Comparison of ENCODE assay signal across 23 cellular contexts in genomic region chr3:150274372-150274771, GRCh38.
"Had no signal": no experiment of that assay in that cellular context is flagged by ENCODE, and none has a peak within 500 bp of the region (broad histone marks: within the 10 kb centered on the region; RNA-seq: fewer than 3 reads in every experiment).

No MANE protein-coding gene starts in this region.

- H3K9me3 Mint-ChIP-seq: activated CD4-positive, alpha-beta T cell treated with anti-CD3 and anti-CD28 coated beads, Interleukin-2, amount 10 ng/mL, durations not matched to agents 24 days and 14 days; activated CD8-positive, alpha-beta T cell treated with anti-CD3 and anti-CD28 coated beads for 36 hours; activated naive CD4-positive, alpha-beta T cell treated with anti-CD3 and anti-CD28 coated beads for 36 hours; activated T-cell treated with anti-CD3 and anti-CD28 coated beads, Interleukin-2, amount 50 U/mL, for 24 hours; brain; T-helper 1 cell treated with Interleukin-12 subunit alpha and Interleukin-12 subunit beta and Interleukin-4 antibody, amounts not matched to agents 30 μg/mL and 1 μg/mL, for 36 hours; T-helper 2 cell treated with Interferon-gamma antibody and Interleukin-4, amounts not matched to agents 5 μg/mL and 100 μg/mL, for 36 hours had no signal

- H3K4me1 Mint-ChIP-seq: activated CD4-positive, alpha-beta T cell treated with anti-CD3 and anti-CD28 coated beads, Interleukin-2, amount 10 ng/mL, durations not matched to agents 24 days and 14 days had no signal

- H3K4me3 Mint-ChIP-seq: activated CD4-positive, alpha-beta T cell treated with anti-CD3 and anti-CD28 coated beads, Interleukin-2, amount 10 ng/mL, durations not matched to agents 24 days and 14 days; activated CD8-positive, alpha-beta T cell treated with anti-CD3 and anti-CD28 coated beads for 36 hours; activated naive CD4-positive, alpha-beta T cell treated with anti-CD3 and anti-CD28 coated beads for 36 hours; activated T-cell treated with anti-CD3 and anti-CD28 coated beads, Interleukin-2, amount 50 U/mL, for 24 hours; brain; T-helper 1 cell treated with Interleukin-12 subunit alpha and Interleukin-12 subunit beta and Interleukin-4 antibody, amounts not matched to agents 30 μg/mL and 1 μg/mL, for 36 hours; T-helper 2 cell treated with Interferon-gamma antibody and Interleukin-4, amounts not matched to agents 5 μg/mL and 100 μg/mL, for 36 hours had no signal

- FAIRE-seq: TTC549 had no signal

- H3K4me1 ChIP-seq: adrenal gland had no signal

- DNase-seq: activated CD4-positive, alpha-beta T cell treated with anti-CD3 and anti-CD28 coated beads, Interleukin-2, amount 10 ng/mL, durations not matched to agents 24 days and 14 days; activated CD4-positive, alpha-beta T cell treated with anti-CD3 and anti-CD28 coated beads, Interleukin-2, amount 50 U/mL, for 4 hours; activated CD8-positive, alpha-beta T cell treated with anti-CD3 and anti-CD28 coated beads for 36 hours; activated gamma-delta T cell treated with Interleukin-2 at 50 U/mL for 16 hours; activated naive CD4-positive, alpha-beta T cell treated with anti-CD3 and anti-CD28 coated beads for 36 hours; activated T-cell treated with anti-CD3 and anti-CD28 coated beads, Interleukin-2, amount 50 U/mL, for 24 hours; adrenal gland; anterior cingulate cortex; NCI-H1436 treated with DMSO at 0.1 percent for 48 hours; NCI-H1694 treated with DMSO at 0.1 percent for 48 hours; NCI-H2029; NCI-H345; NCI-H524 treated with DMSO at 0.1 percent for 48 hours; SHP77 treated with DMSO at 0.1 percent for 48 hours had no signal

- H3K4me2 ChIP-seq: KMS-11 had no signal

- H3K36me3 Mint-ChIP-seq: activated naive CD4-positive, alpha-beta T cell treated with anti-CD3 and anti-CD28 coated beads, Interleukin-2, amount 50 U/mL, for 72 hours; brain had no signal

- H3K27me3 ChIP-seq: SJSA1 had no signal

- H3K36me3 ChIP-seq: adrenal gland, cardiac muscle cell, SJSA1 had no signal

- H3K27ac Mint-ChIP-seq: activated CD4-positive, alpha-beta T cell treated with anti-CD3 and anti-CD28 coated beads, Interleukin-2, amount 10 ng/mL, durations not matched to agents 24 days and 14 days; activated CD8-positive, alpha-beta T cell treated with anti-CD3 and anti-CD28 coated beads for 36 hours; activated naive CD4-positive, alpha-beta T cell treated with anti-CD3 and anti-CD28 coated beads for 36 hours; activated naive CD4-positive, alpha-beta T cell treated with anti-CD3 and anti-CD28 coated beads, Interleukin-2, amount 50 U/mL, for 72 hours; activated T-cell treated with anti-CD3 and anti-CD28 coated beads, Interleukin-2, amount 50 U/mL, for 24 hours; brain; T-helper 1 cell treated with Interleukin-12 subunit alpha and Interleukin-12 subunit beta and Interleukin-4 antibody, amounts not matched to agents 30 μg/mL and 1 μg/mL, for 36 hours; T-helper 2 cell treated with Interferon-gamma antibody and Interleukin-4, amounts not matched to agents 5 μg/mL and 100 μg/mL, for 36 hours had no signal

- H3K9me3 ChIP-seq: adrenal gland, SJSA1 had no signal

- ATAC-seq: activated CD8-positive, alpha-beta T cell treated with anti-CD3 and anti-CD28 coated beads for 36 hours; activated naive CD4-positive, alpha-beta T cell treated with anti-CD3 and anti-CD28 coated beads, Interleukin-2, amount 50 U/mL, for 72 hours; Panc1 had no signal

- H3K4me3 ChIP-seq: adrenal gland, cardiac muscle cell, SJSA1 had no signal

- H3K27ac ChIP-seq: adrenal gland, cardiac muscle cell, KMS-11, SJSA1 had no signal

- H3K9ac ChIP-seq: KMS-11 had no signal
